Comparison of ENCODE assay signal across 8 cellular contexts in the genomic region with DNA sequence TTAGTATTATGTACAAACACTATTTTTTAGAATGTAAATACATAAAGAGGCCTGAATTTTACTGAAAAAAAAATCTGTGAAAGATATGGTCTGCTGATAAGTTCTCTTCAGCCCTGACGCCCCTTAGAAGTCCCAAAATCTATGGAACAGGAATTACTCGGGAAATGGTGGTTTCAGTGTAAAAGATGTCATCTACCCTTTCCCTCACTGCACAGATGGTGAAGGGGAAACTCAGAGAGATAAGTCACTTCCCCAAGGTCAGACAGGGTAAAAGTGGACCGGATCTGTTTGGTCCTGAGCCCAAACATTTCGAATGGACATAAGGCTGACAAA. TPM values are rescaled to one million over a fixed set of nuclear protein-coding genes. Genes with fewer than 3 reads are reported as not detected.
DNase-seq lines count a peak whose midpoint lies in the region; FAIRE-seq and TF ChIP-seq lines count a peak whose summit lies in the region.

No MANE protein-coding gene starts in this region.

- H3K9me3 Mint-ChIP-seq in activated CD4-positive, alpha-beta memory T cell treated with anti-CD3 and anti-CD28 coated beads for 36 hours, result no peaks in the 10 kb centered on the region
- H3K9me3 Mint-ChIP-seq in mesothelial cell of epicardium, result no peaks in the 10 kb centered on the region

- H3K4me3 ChIP-seq in HFF-Myc (replicated peaks; ENCODE audit: low read depth, low read length), result peak overlapping the region; percentile 81

- peak overlapping the region; percentile 85 for H3K4me3 Mint-ChIP-seq in activated CD4-positive, alpha-beta memory T cell treated with anti-CD3 and anti-CD28 coated beads for 36 hours
- H3K4me3 Mint-ChIP-seq in mesothelial cell of epicardium, result peak overlapping the region; percentile 77

- CTCF ChIA-PET in activated CD4-positive, alpha-beta memory T cell treated with anti-CD3 and anti-CD28 coated beads for 36 hours (lab: Charles Lee), result interaction anchor here (0.6 to 3.2 kb wide), 10 partner anchors 11 to 376 kb away, joined by 3 to 55 read pairs (median 6); partner anchors contain the start of gene OPTN

- no peak for TF ChIP-seq CTCF in C4-2B (conservative IDR thresholded peaks at IDR 0.05)
- TF ChIP-seq CTCF in HFF-Myc (IDR thresholded peaks at IDR 0.05; ENCODE audit: low read depth, low read length, missing control alignments), result no peak
- TF ChIP-seq CTCF in mesothelial cell of epicardium (IDR thresholded peaks at IDR 0.05; ENCODE audit: unreplicated experiment), result no peak

- H3K4me1 Mint-ChIP-seq in activated CD4-positive, alpha-beta memory T cell treated with anti-CD3 and anti-CD28 coated beads for 36 hours (ENCODE audit: low read depth), result peaks cover 28% of the 10 kb centered on the region
- H3K4me1 Mint-ChIP-seq in mesothelial cell of epicardium, result peaks cover 14% of the 10 kb centered on the region

- FAIRE-seq in RCC 7860 (lab: Jason Lieb, UNC), result no peak

- peak overlapping the region; percentile 70 for H3K27ac ChIP-seq in C4-2B

- H3K36me3 Mint-ChIP-seq in activated CD4-positive, alpha-beta memory T cell treated with anti-CD3 and anti-CD28 coated beads for 36 hours, result peaks cover 20% of the 10 kb centered on the region
- H3K36me3 Mint-ChIP-seq in mesothelial cell of epicardium, result no peaks in the 10 kb centered on the region

- intact Hi-C loops in activated CD4-positive, alpha-beta memory T cell treated with anti-CD3 and anti-CD28 coated beads for 36 hours (cut with micrococcal nuclease), result loop anchor here (1.0 kb wide), 5 partner anchors 62 to 425 kb away; partner anchors contain the start of genes PRPF18 and SEPHS1

- H3K27me3 Mint-ChIP-seq in activated CD4-positive, alpha-beta memory T cell treated with anti-CD3 and anti-CD28 coated beads for 36 hours, result no peaks in the 10 kb centered on the region
- H3K27me3 Mint-ChIP-seq in mesothelial cell of epicardium (ENCODE audit: low read depth), result no peaks in the 10 kb centered on the region

- POLR2A ChIA-PET in activated CD4-positive, alpha-beta memory T cell treated with anti-CD3 and anti-CD28 coated beads for 36 hours (lab: Charles Lee), result interaction anchor here (0.9 to 1.7 kb wide), 3 partner anchors 140 to 142 kb away, joined by 3 to 13 read pairs (median 7); partner anchors contain the start of gene PHYH

- H3K27ac Mint-ChIP-seq in activated CD4-positive, alpha-beta memory T cell treated with anti-CD3 and anti-CD28 coated beads for 36 hours, result peak overlapping the region; percentile 34
- H3K27ac Mint-ChIP-seq in mesothelial cell of epicardium, result peak overlapping the region; percentile 70

- DNase-seq in HFF-Myc (ENCODE audit: extremely low read depth, low read depth) (no peak), mesothelial cell of epicardium (ENCODE audit: low spot score in 2 of 2, unreplicated experiment in 2 of 2) (no peak), germinal center (ENCODE audit: low spot score) (no peak), activated gamma-delta T cell (lab: John Stamatoyannopoulos, UW) (no peak), Ammon's horn (ENCODE audit: low spot score) (no peak), RCC 7860 (ENCODE audit: low spot score) (no peak)
- no peak for DNase-seq in activated CD4-positive, alpha-beta memory T cell treated with anti-CD3 and anti-CD28 coated beads for 36 hours

RNA-seq across cellular contexts. Expression of gene MCM10, which starts 0.5 kb away (rescaled TPM):
- 10 to 100 TPM; 70.6 to 74.2 TPM for total RNA-seq in activated CD4-positive, alpha-beta memory T cell treated with anti-CD3 and anti-CD28 coated beads for 36 hours
- total RNA-seq in mesothelial cell of epicardium, result 10.4 to 14.8 TPM (median 12.5 TPM) in 3 replicates
